ENCODE assay signal across 17 cellular contexts in genomic region chr6:45212976-45213375, GRCh38.
DNase-seq lines count a peak whose midpoint lies in the region; ATAC-seq lines count a peak whose summit lies in the region.
"Had no signal": no experiment of that assay in that cellular context is flagged by ENCODE, and none has a peak within 500 bp of the region (broad histone marks: within the 10 kb centered on the region; RNA-seq: fewer than 3 reads in every experiment).

No MANE protein-coding gene starts in this region.

- H3K4ac ChIP-seq in mesendoderm (ENCODE audit: low read depth, low read length), result no peak overlapping the region

- H2BK15ac ChIP-seq in mesendoderm (replicated peaks; ENCODE audit: low read depth), result no peak overlapping the region

- H3K4me3 Mint-ChIP-seq in activated naive CD8-positive, alpha-beta T cell treated with anti-CD3 and anti-CD28 coated beads, Interleukin-2, amount 50 U/mL, for 24 hours, result no peak overlapping the region
- H3K4me3 Mint-ChIP-seq: B cell had no signal

- H3K4me2 ChIP-seq in mesendoderm (ENCODE audit: low read length), result no peak overlapping the region
- H3K4me2 ChIP-seq: SK-N-SH had no signal

- H3K4me3 ChIP-seq in mesendoderm (ENCODE audit: low read length), result no peak overlapping the region
- H3K4me3 ChIP-seq: K562, ovary had no signal

- H2AK5ac ChIP-seq in mesendoderm (ENCODE audit: low read length), result no peak overlapping the region

- no peak overlapping the region for H3K27ac ChIP-seq in mesendoderm (ENCODE audit: low read depth, low read length)
- H3K27ac ChIP-seq: ovary had no signal

- no peaks in the 10 kb centered on the region for H3K79me2 ChIP-seq in mesendoderm (ENCODE audit: control insufficient read depth, insufficient read depth, low read length)

- peak; percentile 95 for ATAC-seq in activated naive CD8-positive, alpha-beta T cell treated with anti-CD3 and anti-CD28 coated beads, Interleukin-2, amount 50 U/mL, for 24 hours
- ATAC-seq: K562, left cardiac atrium had no signal

- H2BK120ac ChIP-seq in mesendoderm (ENCODE audit: low read depth, low read length), result no peak overlapping the region

- no peaks in the 10 kb centered on the region for H3K79me1 ChIP-seq in mesendoderm (ENCODE audit: low read length)

- H3K9me3 Mint-ChIP-seq in activated naive CD8-positive, alpha-beta T cell treated with anti-CD3 and anti-CD28 coated beads, Interleukin-2, amount 50 U/mL, for 24 hours, result peaks cover 46% of the 10 kb centered on the region

- H3K27me3 ChIP-seq in mesendoderm (ENCODE audit: insufficient read depth, low read length, poor library complexity), result no peaks in the 10 kb centered on the region
- H3K27me3 ChIP-seq: ovary had no signal

- H3K27ac Mint-ChIP-seq in activated naive CD8-positive, alpha-beta T cell treated with anti-CD3 and anti-CD28 coated beads, Interleukin-2, amount 50 U/mL, for 24 hours, result peak overlapping the region; percentile 7
- H3K27ac Mint-ChIP-seq: B cell had no signal

- no CpG with 5 or more reads among the region's 3 CpGs for WGBS in mesendoderm (ENCODE audit: extremely low coverage, insufficient coverage, low lambda C conversion rate)

- no peak overlapping the region for H2BK5ac ChIP-seq in mesendoderm (ENCODE audit: low read length)

- H3K18ac ChIP-seq in mesendoderm (ENCODE audit: low read length), result no peak overlapping the region

- peaks cover 40% of the 10 kb centered on the region for H3K4me1 Mint-ChIP-seq in activated naive CD8-positive, alpha-beta T cell treated with anti-CD3 and anti-CD28 coated beads, Interleukin-2, amount 50 U/mL, for 24 hours

- H4K8ac ChIP-seq in mesendoderm (ENCODE audit: low read depth, low read length), result no peak overlapping the region

- no peak overlapping the region for H3K23ac ChIP-seq in mesendoderm (ENCODE audit: low read length)

- no peaks in the 10 kb centered on the region for H3K36me3 ChIP-seq in mesendoderm (ENCODE audit: control insufficient read depth, insufficient read depth, low read length)
- H3K36me3 ChIP-seq: ovary had no signal

- DNase-seq in EL (peak; percentile 2), Kasumi-1 (lab: John Stamatoyannopoulos, UW) (peak; percentile 21 to 24), mesendoderm (peak; percentile 65), NCI-H82 (lab: John Stamatoyannopoulos, UW) (no peak), NCI-H146 treated with DMSO at 0.1 percent for 48 hours (lab: John Stamatoyannopoulos, UW; ENCODE audit: unreplicated experiment) (no peak), NCI-H1092 treated with DMSO at 0.1 percent for 48 hours (lab: John Stamatoyannopoulos, UW) (no peak)
- DNase-seq in activated naive CD8-positive, alpha-beta T cell treated with anti-CD3 and anti-CD28 coated beads, Interleukin-2, amount 50 U/mL, for 24 hours, result no peak
- DNase-seq: activated CD4-positive, alpha-beta T cell treated with anti-CD3 and anti-CD28 coated beads, Interleukin-2, amount 50 U/mL, for 48 hours; head of caudate nucleus; left cardiac atrium; NCI-H1930; NCI-H510A; ovary; SK-N-SH; stimulated activated naive CD4-positive, alpha-beta T cell had no signal

- H3K56ac ChIP-seq in mesendoderm (ENCODE audit: low read length), result no peak overlapping the region

- peaks cover 24% of the 10 kb centered on the region for H3K36me3 Mint-ChIP-seq in activated naive CD8-positive, alpha-beta T cell treated with anti-CD3 and anti-CD28 coated beads, Interleukin-2, amount 50 U/mL, for 24 hours (ENCODE audit: low read depth)

- H4K5ac ChIP-seq in mesendoderm (ENCODE audit: low read length), result no peak overlapping the region

- H3K27me3 Mint-ChIP-seq in activated naive CD8-positive, alpha-beta T cell treated with anti-CD3 and anti-CD28 coated beads, Interleukin-2, amount 50 U/mL, for 24 hours, result no peaks in the 10 kb centered on the region
- H3K27me3 Mint-ChIP-seq: B cell had no signal

- peaks cover 4% of the 10 kb centered on the region for H3K4me1 ChIP-seq in mesendoderm (ENCODE audit: control insufficient read depth, low read depth, low read length)

- H3K9ac ChIP-seq in mesendoderm (ENCODE audit: low read length), result no peak overlapping the region
- H3K9ac ChIP-seq: SK-N-SH had no signal

Comparison
In these comparisons a context has a peak if more than half of its experiments do, and no peak if none do; other contexts are left out.
1. DNase-seq: peak in EL (single experiment), Kasumi-1 (2 of 2) and mesendoderm (single experiment); none in activated naive CD8-positive, alpha-beta T cell treated with anti-CD3 and anti-CD28 coated beads, Interleukin-2, amount 50 U/mL, for 24 hours (single experiment), NCI-H82 (single experiment), NCI-H146 treated with DMSO at 0.1 percent for 48 hours (single experiment) and NCI-H1092 treated with DMSO at 0.1 percent for 48 hours (single experiment).